ENCODE assay signal across 1 cellular context in the genomic region with DNA sequence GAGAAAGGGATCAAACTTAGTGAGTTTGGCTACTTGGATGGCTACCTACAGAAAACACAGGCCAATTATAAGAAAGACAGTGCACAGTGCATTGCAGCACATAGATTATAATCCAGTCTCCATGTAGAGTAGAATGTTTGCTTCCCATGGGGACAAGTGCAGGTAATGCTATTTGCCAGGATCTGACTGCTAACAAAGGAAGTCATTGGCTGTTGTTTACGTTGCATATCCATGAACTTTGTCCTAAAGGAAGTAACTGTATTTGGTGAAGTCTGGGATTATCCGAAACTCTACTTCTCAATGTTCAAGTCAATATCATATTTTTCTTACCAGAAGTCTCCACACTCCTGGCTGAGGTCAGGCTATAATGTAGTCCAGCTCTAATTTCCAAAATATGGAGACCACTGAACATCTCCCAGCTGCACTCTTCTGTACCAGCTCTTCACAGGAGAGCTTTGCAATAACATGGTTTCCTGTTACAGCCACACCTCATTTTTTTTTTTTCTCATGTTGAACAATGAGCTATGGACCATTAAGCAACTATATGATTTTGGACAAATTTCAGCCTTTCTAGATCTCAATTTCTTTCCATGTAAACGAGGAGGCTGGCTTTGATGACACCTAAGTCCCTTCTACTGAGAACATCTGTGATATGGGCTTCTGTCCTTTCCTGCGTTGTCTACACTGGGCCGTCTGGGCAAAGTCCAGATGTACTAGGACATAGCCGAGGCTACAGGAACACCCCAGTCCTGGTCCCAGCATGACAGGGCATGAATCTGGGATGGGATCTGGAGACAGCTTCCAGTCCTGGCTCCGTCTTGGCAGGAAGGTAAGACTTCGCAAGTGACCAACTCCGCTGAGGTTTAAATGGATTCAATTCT.
TF ChIP-seq lines count a peak whose summit lies in the region.

No MANE protein-coding gene starts in this region.

TF ChIP-seq in HepG2, 621 proteins besides CTCF, POLR2A, EP300 and RAD21 (continued from another document and continues in another):
- TF ChIP-seq, protein P1, sequence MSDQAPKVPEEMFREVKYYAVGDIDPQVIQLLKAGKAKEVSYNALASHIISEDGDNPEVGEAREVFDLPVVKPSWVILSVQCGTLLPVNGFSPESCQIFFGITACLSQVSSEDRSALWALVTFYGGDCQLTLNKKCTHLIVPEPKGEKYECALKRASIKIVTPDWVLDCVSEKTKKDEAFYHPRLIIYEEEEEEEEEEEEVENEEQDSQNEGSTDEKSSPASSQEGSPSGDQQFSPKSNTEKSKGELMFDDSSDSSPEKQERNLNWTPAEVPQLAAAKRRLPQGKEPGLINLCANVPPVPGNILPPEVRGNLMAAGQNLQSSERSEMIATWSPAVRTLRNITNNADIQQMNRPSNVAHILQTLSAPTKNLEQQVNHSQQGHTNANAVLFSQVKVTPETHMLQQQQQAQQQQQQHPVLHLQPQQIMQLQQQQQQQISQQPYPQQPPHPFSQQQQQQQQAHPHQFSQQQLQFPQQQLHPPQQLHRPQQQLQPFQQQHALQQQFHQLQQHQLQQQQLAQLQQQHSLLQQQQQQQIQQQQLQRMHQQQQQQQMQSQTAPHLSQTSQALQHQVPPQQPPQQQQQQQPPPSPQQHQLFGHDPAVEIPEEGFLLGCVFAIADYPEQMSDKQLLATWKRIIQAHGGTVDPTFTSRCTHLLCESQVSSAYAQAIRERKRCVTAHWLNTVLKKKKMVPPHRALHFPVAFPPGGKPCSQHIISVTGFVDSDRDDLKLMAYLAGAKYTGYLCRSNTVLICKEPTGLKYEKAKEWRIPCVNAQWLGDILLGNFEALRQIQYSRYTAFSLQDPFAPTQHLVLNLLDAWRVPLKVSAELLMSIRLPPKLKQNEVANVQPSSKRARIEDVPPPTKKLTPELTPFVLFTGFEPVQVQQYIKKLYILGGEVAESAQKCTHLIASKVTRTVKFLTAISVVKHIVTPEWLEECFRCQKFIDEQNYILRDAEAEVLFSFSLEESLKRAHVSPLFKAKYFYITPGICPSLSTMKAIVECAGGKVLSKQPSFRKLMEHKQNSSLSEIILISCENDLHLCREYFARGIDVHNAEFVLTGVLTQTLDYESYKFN (CRISPR knock-in tag; conservative IDR thresholded peaks at IDR 0.05), result peak; percentile 84
- TF ChIP-seq AHR (CRISPR knock-in tag; IDR thresholded peaks at IDR 0.05) (no peak), FIP1L1 (IDR thresholded peaks at IDR 0.05; ENCODE audit: borderline replicate concordance, insufficient read depth, low read depth, low read length) (no peak), PHF8 (CRISPR knock-in tag; IDR thresholded peaks at IDR 0.05) (0 out of 2 replicates have a peak, but pooled peaks have one; percentile 15), CENPX (CRISPR knock-in tag; IDR thresholded peaks at IDR 0.05) (no peak), RARG (CRISPR knock-in tag; IDR thresholded peaks at IDR 0.05; ENCODE audit: low read depth) (no peak), MEIS2 (CRISPR knock-in tag; IDR thresholded peaks at IDR 0.05) (no peak), HES4 (CRISPR knock-in tag; IDR thresholded peaks at IDR 0.05; ENCODE audit: borderline replicate concordance) (no peak), MAF1 (CRISPR knock-in tag; IDR thresholded peaks at IDR 0.05; ENCODE audit: borderline replicate concordance) (no peak), HCFC1 (IDR thresholded peaks at IDR 0.05; ENCODE audit: low read depth, low read length) (no peak), ZNF101 (CRISPR knock-in tag; IDR thresholded peaks at IDR 0.05; ENCODE audit: borderline replicate concordance, low read depth) (no peak), ZFP62 (CRISPR knock-in tag; IDR thresholded peaks at IDR 0.05) (no peak), ZNF577 (CRISPR knock-in tag; IDR thresholded peaks at IDR 0.05; ENCODE audit: borderline replicate concordance, low read depth) (no peak), MTF2 (CRISPR knock-in tag; IDR thresholded peaks at IDR 0.05; ENCODE audit: borderline replicate concordance) (no peak), SAFB2 (CRISPR knock-in tag; IDR thresholded peaks at IDR 0.05; ENCODE audit: borderline replicate concordance, low read depth) (no peak), ZNF713 (CRISPR knock-in tag; IDR thresholded peaks at IDR 0.05) (no peak), ZNF563 (CRISPR knock-in tag; IDR thresholded peaks at IDR 0.05) (no peak), ZSCAN21 (CRISPR knock-in tag; IDR thresholded peaks at IDR 0.05; ENCODE audit: borderline replicate concordance) (no peak), NR2F1 (CRISPR knock-in tag; IDR thresholded peaks at IDR 0.05) (no peak), YY1 (IDR thresholded peaks at IDR 0.05; ENCODE audit: insufficient read depth, insufficient replicate concordance, low read depth, low read length) (no peak), ZNF263 (CRISPR knock-in tag; IDR thresholded peaks at IDR 0.05) (no peak), MIER3 (CRISPR knock-in tag; IDR thresholded peaks at IDR 0.05; ENCODE audit: borderline replicate concordance) (no peak), SRSF9 (IDR thresholded peaks at IDR 0.05; ENCODE audit: borderline replicate concordance, insufficient read depth, low read depth, low read length, poor library complexity, severe bottlenecking) (no peak), ISX (CRISPR knock-in tag; conservative IDR thresholded peaks at IDR 0.05) (no peak), RFX1 (IDR thresholded peaks at IDR 0.05) (no peak), SMC3 (IDR thresholded peaks at IDR 0.05; ENCODE audit: low read length) (no peak), ZFP41 (CRISPR knock-in tag; IDR thresholded peaks at IDR 0.05; ENCODE audit: borderline replicate concordance) (no peak), SAP130 (CRISPR knock-in tag; IDR thresholded peaks at IDR 0.05; ENCODE audit: low read depth) (no peak), FOXO1 (CRISPR knock-in tag; IDR thresholded peaks at IDR 0.05) (peak; percentile 69; the same call in 1 of the 2 replicates), FOXA3 (CRISPR knock-in tag; IDR thresholded peaks at IDR 0.05) (peak; percentile 71), SOX6 (IDR thresholded peaks at IDR 0.05) (no peak), SOX6 (CRISPR knock-in tag; IDR thresholded peaks at IDR 0.05) (peak; percentile 56), SNRNP70 (IDR thresholded peaks at IDR 0.05; ENCODE audit: low read depth, low read length) (no peak), TGIF2 (CRISPR knock-in tag; IDR thresholded peaks at IDR 0.05) (no peak), ZSCAN29 (CRISPR knock-in tag; conservative IDR thresholded peaks at IDR 0.05) (0 out of 2 replicates have a peak, but pooled peaks have one; percentile 31), GATA4 (IDR thresholded peaks at IDR 0.05; ENCODE audit: borderline replicate concordance, low read depth) (no peak), SOX13 (IDR thresholded peaks at IDR 0.05) (no peak), SOX13 (CRISPR knock-in tag; conservative IDR thresholded peaks at IDR 0.05 in 1 of 2, IDR thresholded peaks at IDR 0.05 in 1 of 2) (peak in 1 of 2 experiments; percentile 76; a peak in 2 of 4 replicates), FOXK2 (IDR thresholded peaks at IDR 0.05) (no peak), KLF9 (CRISPR knock-in tag; IDR thresholded peaks at IDR 0.05; ENCODE audit: low read depth) (no peak), BHLHE40 (IDR thresholded peaks at IDR 0.05; ENCODE audit: low read length) (no peak), JDP2 (CRISPR knock-in tag; IDR thresholded peaks at IDR 0.05; ENCODE audit: borderline replicate concordance) (no peak), KLF12 (CRISPR knock-in tag; IDR thresholded peaks at IDR 0.05; ENCODE audit: borderline replicate concordance) (no peak), ZNF232 (CRISPR knock-in tag; IDR thresholded peaks at IDR 0.05; ENCODE audit: borderline replicate concordance) (no peak)
- TF ChIP-seq, protein P2, sequence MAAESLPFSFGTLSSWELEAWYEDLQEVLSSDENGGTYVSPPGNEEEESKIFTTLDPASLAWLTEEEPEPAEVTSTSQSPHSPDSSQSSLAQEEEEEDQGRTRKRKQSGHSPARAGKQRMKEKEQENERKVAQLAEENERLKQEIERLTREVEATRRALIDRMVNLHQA (CRISPR knock-in tag; IDR thresholded peaks at IDR 0.05), result no peak
- TF ChIP-seq, protein P3, sequence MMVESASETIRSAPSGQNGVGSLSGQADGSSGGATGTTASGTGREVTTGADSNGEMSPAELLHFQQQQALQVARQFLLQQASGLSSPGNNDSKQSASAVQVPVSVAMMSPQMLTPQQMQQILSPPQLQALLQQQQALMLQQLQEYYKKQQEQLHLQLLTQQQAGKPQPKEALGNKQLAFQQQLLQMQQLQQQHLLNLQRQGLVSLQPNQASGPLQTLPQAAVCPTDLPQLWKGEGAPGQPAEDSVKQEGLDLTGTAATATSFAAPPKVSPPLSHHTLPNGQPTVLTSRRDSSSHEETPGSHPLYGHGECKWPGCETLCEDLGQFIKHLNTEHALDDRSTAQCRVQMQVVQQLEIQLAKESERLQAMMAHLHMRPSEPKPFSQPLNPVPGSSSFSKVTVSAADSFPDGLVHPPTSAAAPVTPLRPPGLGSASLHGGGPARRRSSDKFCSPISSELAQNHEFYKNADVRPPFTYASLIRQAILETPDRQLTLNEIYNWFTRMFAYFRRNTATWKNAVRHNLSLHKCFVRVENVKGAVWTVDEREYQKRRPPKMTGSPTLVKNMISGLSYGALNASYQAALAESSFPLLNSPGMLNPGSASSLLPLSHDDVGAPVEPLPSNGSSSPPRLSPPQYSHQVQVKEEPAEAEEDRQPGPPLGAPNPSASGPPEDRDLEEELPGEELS (CRISPR knock-in tag; IDR thresholded peaks at IDR 0.05), result peak; percentile 44; the same call in 1 of the 2 replicates
- TF ChIP-seq, protein P4, sequence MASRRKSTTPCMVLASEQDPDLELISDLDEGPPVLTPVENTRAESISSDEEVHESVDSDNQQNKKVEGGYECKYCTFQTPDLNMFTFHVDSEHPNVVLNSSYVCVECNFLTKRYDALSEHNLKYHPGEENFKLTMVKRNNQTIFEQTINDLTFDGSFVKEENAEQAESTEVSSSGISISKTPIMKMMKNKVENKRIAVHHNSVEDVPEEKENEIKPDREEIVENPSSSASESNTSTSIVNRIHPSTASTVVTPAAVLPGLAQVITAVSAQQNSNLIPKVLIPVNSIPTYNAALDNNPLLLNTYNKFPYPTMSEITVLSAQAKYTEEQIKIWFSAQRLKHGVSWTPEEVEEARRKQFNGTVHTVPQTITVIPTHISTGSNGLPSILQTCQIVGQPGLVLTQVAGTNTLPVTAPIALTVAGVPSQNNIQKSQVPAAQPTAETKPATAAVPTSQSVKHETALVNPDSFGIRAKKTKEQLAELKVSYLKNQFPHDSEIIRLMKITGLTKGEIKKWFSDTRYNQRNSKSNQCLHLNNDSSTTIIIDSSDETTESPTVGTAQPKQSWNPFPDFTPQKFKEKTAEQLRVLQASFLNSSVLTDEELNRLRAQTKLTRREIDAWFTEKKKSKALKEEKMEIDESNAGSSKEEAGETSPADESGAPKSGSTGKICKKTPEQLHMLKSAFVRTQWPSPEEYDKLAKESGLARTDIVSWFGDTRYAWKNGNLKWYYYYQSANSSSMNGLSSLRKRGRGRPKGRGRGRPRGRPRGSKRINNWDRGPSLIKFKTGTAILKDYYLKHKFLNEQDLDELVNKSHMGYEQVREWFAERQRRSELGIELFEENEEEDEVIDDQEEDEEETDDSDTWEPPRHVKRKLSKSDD (CRISPR knock-in tag; IDR thresholded peaks at IDR 0.05; ENCODE audit: low read depth), result no peak
- TF ChIP-seq, protein P5, sequence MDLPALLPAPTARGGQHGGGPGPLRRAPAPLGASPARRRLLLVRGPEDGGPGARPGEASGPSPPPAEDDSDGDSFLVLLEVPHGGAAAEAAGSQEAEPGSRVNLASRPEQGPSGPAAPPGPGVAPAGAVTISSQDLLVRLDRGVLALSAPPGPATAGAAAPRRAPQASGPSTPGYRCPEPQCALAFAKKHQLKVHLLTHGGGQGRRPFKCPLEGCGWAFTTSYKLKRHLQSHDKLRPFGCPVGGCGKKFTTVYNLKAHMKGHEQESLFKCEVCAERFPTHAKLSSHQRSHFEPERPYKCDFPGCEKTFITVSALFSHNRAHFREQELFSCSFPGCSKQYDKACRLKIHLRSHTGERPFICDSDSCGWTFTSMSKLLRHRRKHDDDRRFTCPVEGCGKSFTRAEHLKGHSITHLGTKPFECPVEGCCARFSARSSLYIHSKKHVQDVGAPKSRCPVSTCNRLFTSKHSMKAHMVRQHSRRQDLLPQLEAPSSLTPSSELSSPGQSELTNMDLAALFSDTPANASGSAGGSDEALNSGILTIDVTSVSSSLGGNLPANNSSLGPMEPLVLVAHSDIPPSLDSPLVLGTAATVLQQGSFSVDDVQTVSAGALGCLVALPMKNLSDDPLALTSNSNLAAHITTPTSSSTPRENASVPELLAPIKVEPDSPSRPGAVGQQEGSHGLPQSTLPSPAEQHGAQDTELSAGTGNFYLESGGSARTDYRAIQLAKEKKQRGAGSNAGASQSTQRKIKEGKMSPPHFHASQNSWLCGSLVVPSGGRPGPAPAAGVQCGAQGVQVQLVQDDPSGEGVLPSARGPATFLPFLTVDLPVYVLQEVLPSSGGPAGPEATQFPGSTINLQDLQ (CRISPR knock-in tag; IDR thresholded peaks at IDR 0.05), result no peak
- TF ChIP-seq, protein P6, sequence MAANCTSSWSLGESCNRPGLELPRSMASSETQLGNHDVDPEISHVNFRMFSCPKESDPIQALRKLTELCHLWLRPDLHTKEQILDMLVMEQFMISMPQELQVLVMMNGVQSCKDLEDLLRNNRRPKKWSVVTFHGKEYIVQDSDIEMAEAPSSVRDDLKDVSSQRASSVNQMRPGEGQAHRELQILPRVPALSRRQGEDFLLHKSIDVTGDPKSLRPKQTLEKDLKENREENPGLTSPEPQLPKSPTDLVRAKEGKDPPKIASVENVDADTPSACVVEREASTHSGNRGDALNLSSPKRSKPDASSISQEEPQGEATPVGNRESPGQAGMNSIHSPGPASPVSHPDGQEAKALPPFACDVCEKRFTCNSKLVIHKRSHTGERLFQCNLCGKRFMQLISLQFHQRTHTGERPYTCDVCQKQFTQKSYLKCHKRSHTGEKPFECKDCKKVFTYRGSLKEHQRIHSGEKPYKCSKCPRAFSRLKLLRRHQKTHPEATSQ (CRISPR knock-in tag; IDR thresholded peaks at IDR 0.05; ENCODE audit: borderline replicate concordance), result no peak
- TF ChIP-seq, protein P7, sequence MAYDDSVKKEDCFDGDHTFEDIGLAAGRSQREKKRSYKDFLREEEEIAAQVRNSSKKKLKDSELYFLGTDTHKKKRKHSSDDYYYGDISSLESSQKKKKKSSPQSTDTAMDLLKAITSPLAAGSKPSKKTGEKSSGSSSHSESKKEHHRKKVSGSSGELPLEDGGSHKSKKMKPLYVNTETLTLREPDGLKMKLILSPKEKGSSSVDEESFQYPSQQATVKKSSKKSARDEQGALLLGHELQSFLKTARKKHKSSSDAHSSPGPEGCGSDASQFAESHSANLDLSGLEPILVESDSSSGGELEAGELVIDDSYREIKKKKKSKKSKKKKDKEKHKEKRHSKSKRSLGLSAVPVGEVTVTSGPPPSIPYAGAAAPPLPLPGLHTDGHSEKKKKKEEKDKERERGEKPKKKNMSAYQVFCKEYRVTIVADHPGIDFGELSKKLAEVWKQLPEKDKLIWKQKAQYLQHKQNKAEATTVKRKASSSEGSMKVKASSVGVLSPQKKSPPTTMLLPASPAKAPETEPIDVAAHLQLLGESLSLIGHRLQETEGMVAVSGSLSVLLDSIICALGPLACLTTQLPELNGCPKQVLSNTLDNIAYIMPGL (CRISPR knock-in tag; IDR thresholded peaks at IDR 0.05; ENCODE audit: borderline replicate concordance in 1 of 2, low read depth in 1 of 2), result no peak
- TF ChIP-seq, protein P8, sequence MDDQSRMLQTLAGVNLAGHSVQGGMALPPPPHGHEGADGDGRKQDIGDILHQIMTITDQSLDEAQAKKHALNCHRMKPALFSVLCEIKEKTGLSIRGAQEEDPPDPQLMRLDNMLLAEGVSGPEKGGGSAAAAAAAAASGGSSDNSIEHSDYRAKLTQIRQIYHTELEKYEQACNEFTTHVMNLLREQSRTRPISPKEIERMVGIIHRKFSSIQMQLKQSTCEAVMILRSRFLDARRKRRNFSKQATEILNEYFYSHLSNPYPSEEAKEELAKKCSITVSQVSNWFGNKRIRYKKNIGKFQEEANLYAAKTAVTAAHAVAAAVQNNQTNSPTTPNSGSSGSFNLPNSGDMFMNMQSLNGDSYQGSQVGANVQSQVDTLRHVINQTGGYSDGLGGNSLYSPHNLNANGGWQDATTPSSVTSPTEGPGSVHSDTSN (CRISPR knock-in tag; IDR thresholded peaks at IDR 0.05; ENCODE audit: borderline replicate concordance), result no peak
